In genomic region chr20:38893485-38894090, GRCh38 we compare ENCODE assay signal across 8 cellular contexts. TPM values are rescaled to one million over a fixed set of nuclear protein-coding genes. Genes with fewer than 3 reads are reported as not detected.
DNase-seq lines count a peak whose midpoint lies in the region; ATAC-seq and TF ChIP-seq lines count a peak whose summit lies in the region.

No MANE protein-coding gene starts in this region.

- DNase-seq in DMS153 (lab: John Stamatoyannopoulos, UW) (peak; percentile 22), NCI-H1105 treated with DMSO at 0.1 percent for 48 hours (lab: John Stamatoyannopoulos, UW) (peak; percentile 83), T-helper 2 cell (peak; percentile 66 to 78 (median 73)), amygdala (lab: John Stamatoyannopoulos, UW) (peak in 47 of 56 donors; percentile 19 to 86 (median 67)), hypothalamus (lab: John Stamatoyannopoulos, UW) (peak in 47 of 51 donors; percentile 16 to 88 (median 57)), spleen (peak; percentile 95), dedifferentiated amniotic fluid mesenchymal stem cell (ENCODE audit: extremely low spot score) (no peak)

- peak overlapping the region in 1 of 8 donors; percentile 31 for H3K4me3 ChIP-seq in spleen

- no peaks in the 10 kb centered on the region for H3K9me3 ChIP-seq in spleen

- peaks cover 0 to 65% (median 12%) of the 10 kb centered on the region in 6 donors for H3K36me3 ChIP-seq in spleen

- TF ChIP-seq CTCF in spleen (IDR thresholded peaks at IDR 0.05 in 8 of 11, conservative IDR thresholded peaks at IDR 0.05 in 3 of 11), result peak; percentile 63 to 96 (median 88)

- intact Hi-C loops in spleen (cut with DNase I; ENCODE audit: low total_unique reads), result loop anchor here (5.0 to 10.0 kb wide), 3 partner anchors 86 to 246 kb away; partner anchors contain the start of gene PPP1R16B

- ATAC-seq in GM21825 (IDR thresholded peaks at IDR 0.05; ENCODE audit: unreplicated experiment), result peak; percentile 48

- no peaks in the 10 kb centered on the region for H3K27me3 ChIP-seq in spleen (replicated peaks in 1 of 7)

- TF ChIP-seq POLR2A in spleen (IDR thresholded peaks at IDR 0.05), result no peak

- WGBS in spleen, 5 donors, result 9 to 16% (median 13%) methylated on average over 24 to 26 of the region's 26 CpGs

- H3K27ac ChIP-seq in spleen, result peak overlapping the region; percentile 59 to 88 (median 74)

- peaks cover 10 to 56% (median 31%) of the 10 kb centered on the region in 6 donors for H3K4me1 ChIP-seq in spleen

RNA-seq across cellular contexts. Expression of gene FAM83D, which starts 32.6 kb away (rescaled TPM):
- 1 to 10 TPM in 5 of 7 donors, under 1 TPM in 2; 0.46 to 3.0 (median 1.5) TPM for total RNA-seq in spleen
- 1 to 10 TPM in 2 of 3 donors, under 1 TPM in 1; 0.76 to 1.2 (median 1.2) TPM for polyA plus RNA-seq in spleen
